21 cellular contexts compared by ENCODE assay signal in the genomic region with DNA sequence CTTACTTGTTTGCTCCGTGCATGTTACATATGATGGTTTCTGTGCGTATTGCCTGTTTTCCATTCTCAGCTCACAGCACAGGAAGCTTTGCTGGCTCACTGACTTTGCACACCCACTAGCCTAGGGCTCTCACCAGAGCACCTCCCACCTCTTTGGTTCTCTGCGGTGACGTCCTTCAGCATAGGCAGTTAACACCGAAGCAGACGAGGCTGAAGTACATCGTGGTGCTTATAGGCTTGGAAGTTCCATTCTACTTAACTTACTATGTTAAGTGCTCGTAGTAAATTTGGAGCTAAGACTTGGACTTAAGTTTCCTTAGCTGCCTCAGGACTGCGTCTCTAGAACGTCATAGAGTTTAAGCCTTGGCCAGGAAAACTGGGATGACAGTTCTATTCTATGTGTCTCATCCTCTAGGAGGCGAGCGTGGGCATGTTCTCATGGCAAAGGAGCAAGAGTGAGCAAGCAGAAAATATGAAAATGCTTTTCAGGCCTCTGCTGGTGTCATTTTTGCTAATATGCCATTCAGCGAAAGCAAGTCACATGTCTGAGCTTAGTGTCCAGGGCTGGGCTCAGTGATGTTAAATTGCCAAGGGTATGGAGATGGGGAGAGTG. TPM values are rescaled to one million over a fixed set of nuclear protein-coding genes. Genes with fewer than 3 reads are reported as not detected.
A peak's percentile ranks its signal among the peaks of the same experiment; 100 is the strongest.
DNase-seq lines count a peak whose midpoint lies in the region; ATAC-seq and TF ChIP-seq lines count a peak whose summit lies in the region.
"Had no signal": no experiment of that assay in that cellular context is flagged by ENCODE, and none has a peak within 500 bp of the region (broad histone marks: within the 10 kb centered on the region; RNA-seq: fewer than 3 reads in every experiment).

No MANE protein-coding gene starts in this region.

- 24% methylated on average over 12 of the region's 13 CpGs for WGBS in mammary epithelial cell (ENCODE audit: low coverage, missing lambda C conversion rate)

- H2AFZ ChIP-seq in mammary epithelial cell (ENCODE audit: low read depth, low read length) (no peak overlapping the region), neural progenitor cell (replicated peaks) (no peak overlapping the region)

- intact Hi-C loops in mammary epithelial cell (cut with micrococcal nuclease) (no loop called here), lower lobe of right lung (cut with DNase I) (no loop called here)

- no peak for TF ChIP-seq CTCF in mammary epithelial cell (conservative IDR thresholded peaks at IDR 0.05 in 1 of 2, IDR thresholded peaks at IDR 0.05 in 1 of 2; ENCODE audit: extremely low read depth in 1 of 2, insufficient read depth in 1 of 2, low read depth in 1 of 2, low read length in 2 of 2)
- peak; percentile 19 for TF ChIP-seq CTCF in neural progenitor cell (IDR thresholded peaks at IDR 0.05)
- TF ChIP-seq CTCF in lower lobe of right lung (IDR thresholded peaks at IDR 0.05), result no peak

- dilution Hi-C loops in mammary epithelial cell (cut with HindIII; ENCODE audit: low sequenced_read_pairs), result loop anchor here (5.0 kb wide), 1 partner anchor 60 kb away; no protein-coding TSS in a partner anchor

- peaks cover 4% of the 10 kb centered on the region for H3K9me3 ChIP-seq in mammary epithelial cell (replicated peaks; ENCODE audit: insufficient read depth, low read length)
- H3K9me3 ChIP-seq in neural progenitor cell (ENCODE audit: low read depth), result no peaks in the 10 kb centered on the region
- H3K9me3 ChIP-seq in effector memory CD4-positive, alpha-beta T cell (ENCODE audit: control insufficient read depth, low read length), result no peaks in the 10 kb centered on the region
- H3K9me3 ChIP-seq in lower lobe of right lung, result no peaks in the 10 kb centered on the region
- H3K9me3 ChIP-seq: HAP-1 had no signal

- H3K36me3 Mint-ChIP-seq in neural progenitor cell, result no peaks in the 10 kb centered on the region
- H3K36me3 Mint-ChIP-seq: CD4-positive, alpha-beta memory T cell had no signal

- H3K9ac ChIP-seq in mammary epithelial cell (ENCODE audit: insufficient read depth, low read length) (no peak overlapping the region), neural progenitor cell (no peak overlapping the region)

- no peak for ATAC-seq in lower lobe of right lung
- ATAC-seq: GM12878; Right ventricle myocardium inferior; stimulated activated naive CD8-positive, alpha-beta T cell treated with anti-CD3 and anti-CD28 coated beads, Interleukin-15, amount 100 ng/mL, for 72 hours had no signal

- peak; percentile 32 for DNase-seq in NCI-H1436 (lab: John Stamatoyannopoulos, UW)
- DNase-seq in NCI-H1436 treated with DMSO at 0.1 percent for 48 hours (lab: John Stamatoyannopoulos, UW), result no peak
- DNase-seq in NCI-H1694 treated with DMSO at 0.1 percent for 48 hours (lab: John Stamatoyannopoulos, UW), result peak; percentile 72
- peak; percentile 7 for DNase-seq in mammary epithelial cell
- no peak for DNase-seq in neural progenitor cell (ENCODE audit: low spot score)
- DNase-seq in effector memory CD4-positive, alpha-beta T cell, result no peak
- DNase-seq in lower lobe of right lung, result no peak
- no peak for DNase-seq in dedifferentiated amniotic fluid mesenchymal stem cell (ENCODE audit: extremely low spot score)
- DNase-seq: activated CD4-positive, CD25-positive, alpha-beta regulatory T cell treated with anti-CD3 and anti-CD28 coated beads, Interleukin-2, amount 50 U/mL, for 72 hours; activated gamma-delta T cell; CD4-positive, alpha-beta memory T cell; NCI-H2081 treated with DMSO at 0.1 percent for 48 hours; retina; stimulated activated naive CD8-positive, alpha-beta T cell treated with anti-CD3 and anti-CD28 coated beads, Interleukin-15, amount 100 ng/mL, for 72 hours had no signal

- H3K4me3 ChIP-seq in mammary epithelial cell (replicated peaks in 1 of 3; ENCODE audit: insufficient read depth in 1 of 3, low read depth in 2 of 3, low read length in 3 of 3) (no peak overlapping the region), neural progenitor cell (no peak overlapping the region), lower lobe of right lung (no peak overlapping the region)
- no peak overlapping the region for H3K4me3 ChIP-seq in effector memory CD4-positive, alpha-beta T cell (ENCODE audit: insufficient read depth, low read depth, low read length, poor library complexity, severe bottlenecking)
- H3K4me3 ChIP-seq: GM12878, HAP-1 had no signal

- H3K79me2 ChIP-seq in mammary epithelial cell (ENCODE audit: insufficient read depth, low read length) (no peaks in the 10 kb centered on the region), neural progenitor cell (ENCODE audit: low read depth) (no peaks in the 10 kb centered on the region)

- H3K4me2 ChIP-seq in mammary epithelial cell (ENCODE audit: insufficient read depth, low read depth, low read length), result no peak overlapping the region
- H3K4me2 ChIP-seq in neural progenitor cell, result no peak overlapping the region

- H3K27me3 ChIP-seq in mammary epithelial cell (ENCODE audit: insufficient read depth, low read length) (no peaks in the 10 kb centered on the region), neural progenitor cell (no peaks in the 10 kb centered on the region), lower lobe of right lung (ENCODE audit: low read depth) (no peaks in the 10 kb centered on the region)
- no peaks in the 10 kb centered on the region for H3K27me3 ChIP-seq in effector memory CD4-positive, alpha-beta T cell (replicated peaks; ENCODE audit: control insufficient read depth, insufficient read depth, low read length, poor library complexity, severe bottlenecking)

- in situ Hi-C loops in mammary epithelial cell (cut with MboI; ENCODE audit: low sequenced_read_pairs in 2 of 2), result no loop called here

- H3K27ac ChIP-seq in mammary epithelial cell (ENCODE audit: insufficient read depth, low read depth, low read length) (no peak overlapping the region), neural progenitor cell (no peak overlapping the region), lower lobe of right lung (no peak overlapping the region)
- H3K27ac ChIP-seq in effector memory CD4-positive, alpha-beta T cell (ENCODE audit: insufficient read depth, low read length, poor library complexity, severe bottlenecking), result no peak overlapping the region

- H3K27me3 Mint-ChIP-seq in neural progenitor cell (ENCODE audit: insufficient read depth, low read depth), result peaks cover 7% of the 10 kb centered on the region

- CTCF ChIA-PET in mammary epithelial cell (lab: Charles Lee; ENCODE audit: low non-redundant PET), result no interaction called here

- H3K4me1 Mint-ChIP-seq in neural progenitor cell, result peaks cover 3% of the 10 kb centered on the region
- H3K4me1 Mint-ChIP-seq: CD4-positive, alpha-beta memory T cell; memory B cell; stimulated activated naive CD8-positive, alpha-beta T cell treated with anti-CD3 and anti-CD28 coated beads, Interleukin-15, amount 100 ng/mL, for 72 hours had no signal

- H4K20me1 ChIP-seq in mammary epithelial cell (ENCODE audit: insufficient read depth, low read length), result no peaks in the 10 kb centered on the region
- H4K20me1 ChIP-seq in neural progenitor cell (ENCODE audit: low read depth), result no peaks in the 10 kb centered on the region

- no TSS peak for BruUV-seq in mammary epithelial cell (replicated peaks; lab: Mats Ljungman, UMichigan)

- H3K27ac Mint-ChIP-seq in neural progenitor cell, result no peak overlapping the region
- H3K27ac Mint-ChIP-seq: CD4-positive, alpha-beta memory T cell; memory B cell; nephron; stimulated activated naive CD8-positive, alpha-beta T cell treated with anti-CD3 and anti-CD28 coated beads, Interleukin-15, amount 100 ng/mL, for 72 hours; T-helper 1 cell treated with Interleukin-12 subunit alpha and Interleukin-12 subunit beta and Interleukin-4 antibody, amounts not matched to agents 30 μg/mL and 1 μg/mL, for 36 hours had no signal

- no peaks in the 10 kb centered on the region for H3F3A ChIP-seq in neural progenitor cell (ENCODE audit: low read depth)

- no peaks in the 10 kb centered on the region for H3K9me3 Mint-ChIP-seq in neural progenitor cell

- no peak overlapping the region for H3K4me3 Mint-ChIP-seq in neural progenitor cell
- H3K4me3 Mint-ChIP-seq: CD4-positive, alpha-beta memory T cell; memory B cell; nephron; stimulated activated naive CD8-positive, alpha-beta T cell treated with anti-CD3 and anti-CD28 coated beads, Interleukin-15, amount 100 ng/mL, for 72 hours; T-helper 1 cell treated with Interleukin-12 subunit alpha and Interleukin-12 subunit beta and Interleukin-4 antibody, amounts not matched to agents 30 μg/mL and 1 μg/mL, for 36 hours had no signal

- H3K36me3 ChIP-seq in mammary epithelial cell (ENCODE audit: insufficient read depth, low read length) (no peaks in the 10 kb centered on the region), neural progenitor cell (no peaks in the 10 kb centered on the region), lower lobe of right lung (no peaks in the 10 kb centered on the region)
- no peaks in the 10 kb centered on the region for H3K36me3 ChIP-seq in effector memory CD4-positive, alpha-beta T cell (ENCODE audit: control insufficient read depth, insufficient read depth, low read length)
- H3K36me3 ChIP-seq: HAP-1 had no signal

- no peaks in the 10 kb centered on the region for H3K4me1 ChIP-seq in mammary epithelial cell (ENCODE audit: insufficient read depth, low read length)
- H3K4me1 ChIP-seq in neural progenitor cell, result peaks cover 6% of the 10 kb centered on the region
- no peaks in the 10 kb centered on the region for H3K4me1 ChIP-seq in effector memory CD4-positive, alpha-beta T cell (ENCODE audit: control insufficient read depth, insufficient read depth, low read length, poor library complexity, severe bottlenecking)
- H3K4me1 ChIP-seq in lower lobe of right lung, result no peaks in the 10 kb centered on the region
- H3K4me1 ChIP-seq: HAP-1 had no signal

RNA-seq across cellular contexts. Expression of a gene that starts 57.4 kb away (rescaled TPM):
- total RNA-seq in mammary epithelial cell (under 1 TPM; under 0.01 to 0.75 TPM), neural progenitor cell (ENCODE audit: low replicate concordance) (5.9 and 6.1 TPM in 2 replicates), lower lobe of right lung (9.0 TPM)
- polyA plus RNA-seq in mammary epithelial cell, result 0.26 TPM
- 0.83 TPM for polyA minus RNA-seq in mammary epithelial cell
- total RNA-seq: CD4-positive, alpha-beta memory T cell; HT-29 had no signal
- polyA plus RNA-seq: CD4-positive, alpha-beta memory T cell had no signal

Comparison
In these comparisons a context has a peak if more than half of its experiments do, and no peak if none do; other contexts are left out.
1. DNase-seq: peak in NCI-H1436 (single experiment), NCI-H1694 treated with DMSO at 0.1 percent for 48 hours (single experiment) and mammary epithelial cell (single experiment); none in NCI-H1436 treated with DMSO at 0.1 percent for 48 hours (single experiment), neural progenitor cell (single experiment), effector memory CD4-positive, alpha-beta T cell (0 of 3), lower lobe of right lung (single experiment) and dedifferentiated amniotic fluid mesenchymal stem cell (single experiment).